Comparison of ENCODE assay signal across 27 cellular contexts in the genomic region with DNA sequence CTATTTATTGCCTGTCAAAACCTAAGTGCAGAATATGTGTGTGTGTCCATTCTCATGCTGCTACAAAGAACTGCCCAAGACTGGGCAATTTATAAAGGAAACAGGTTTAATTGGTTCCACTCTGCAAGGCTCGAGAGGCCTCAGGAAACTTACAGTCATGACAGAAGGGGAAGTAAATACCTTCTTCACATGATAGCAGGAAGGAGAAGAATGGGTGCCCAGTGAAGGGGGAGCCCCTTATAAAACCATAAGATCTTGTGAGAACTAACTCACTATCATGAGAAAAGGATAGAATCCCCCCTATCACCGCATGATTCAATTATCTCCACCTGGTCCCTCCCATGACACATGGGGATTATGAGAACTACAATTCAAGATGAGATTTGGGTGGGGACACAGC.
"Had no signal": no experiment of that assay in that cellular context is flagged by ENCODE, and none has a peak within 500 bp of the region (broad histone marks: within the 10 kb centered on the region; RNA-seq: fewer than 3 reads in every experiment).

No MANE protein-coding gene starts in this region.

- DNase-seq: stimulated activated CD4-positive, alpha-beta T cell treated with anti-CD3 and anti-CD28 coated beads, Interleukin-2, amount 100 ng/mL, for 48 hours; stimulated activated CD4-positive, alpha-beta T cell treated with anti-CD3 and anti-CD28 coated beads, Interleukin-4, amount 100 ng/mL, for 1 hour; stimulated activated CD4-positive, alpha-beta T cell treated with anti-CD3 and anti-CD28 coated beads, Interleukin-4, amount 100 ng/mL, for 24 hours; stimulated activated CD4-positive, alpha-beta T cell treated with anti-CD3 and anti-CD28 coated beads, Interleukin-4, amount 100 ng/mL, for 4 hours; stimulated activated CD8-positive, alpha-beta memory T cell treated with anti-CD3 and anti-CD28 coated beads, Interleukin-4, amount 100 ng/mL, for 48 hours; stimulated activated naive CD4-positive, alpha-beta T cell; stimulated activated naive CD4-positive, alpha-beta T cell treated with Interleukin-2 at 50 U/mL for 16 hours; stimulated activated naive CD8-positive, alpha-beta T cell treated with anti-CD3 and anti-CD28 coated beads, Interleukin-15, amount 100 ng/mL, for 72 hours; stimulated activated naive CD8-positive, alpha-beta T cell treated with anti-CD3 and anti-CD28 coated beads, Interleukin-15, Interleukin-2, amounts not matched to agents 100 U/mL and 50 U/mL, for 24 hours; stomach; substantia nigra; testis; thyroid gland; tibial artery; transverse colon; trophoblast cell; upper lobe of left lung; upper lobe of right lung; uterus had no signal

- H3K27me3 Mint-ChIP-seq: stimulated activated memory B cell treated with anti-CD40 and anti-IgM and Interleukin-4, amounts not matched to agents 10 μg/mL and 1 μg/mL and 100 μg/mL, for 72 hours; stimulated activated naive CD8-positive, alpha-beta T cell treated with anti-CD3 and anti-CD28 coated beads, Interleukin-15, amount 100 ng/mL, for 72 hours; stimulated activated naive CD8-positive, alpha-beta T cell treated with anti-CD3 and anti-CD28 coated beads, Interleukin-15, Interleukin-2, amounts not matched to agents 100 ng/mL and 50 ng/mL, for 24 hours; type B pancreatic cell had no signal

- H3K4me1 Mint-ChIP-seq: stimulated activated effector memory CD8-positive, alpha-beta T cell treated with anti-CD3 and anti-CD28 coated beads, Interleukin-12 subunit alpha, Interleukin-12 subunit beta, amount 100 ng/mL, for 72 hours; stimulated activated memory B cell treated with anti-CD40 and anti-IgM and Interleukin-4, amounts not matched to agents 10 μg/mL and 1 μg/mL and 100 μg/mL, for 72 hours; stimulated activated naive CD8-positive, alpha-beta T cell treated with anti-CD3 and anti-CD28 coated beads, Interleukin-15, amount 100 ng/mL, for 72 hours had no signal

- H3K36me3 Mint-ChIP-seq: stimulated activated effector memory CD8-positive, alpha-beta T cell treated with anti-CD3 and anti-CD28 coated beads, Interleukin-12 subunit alpha, Interleukin-12 subunit beta, amount 100 ng/mL, for 72 hours; stimulated activated memory B cell treated with anti-CD40 and anti-IgM and Interleukin-4, amounts not matched to agents 10 μg/mL and 1 μg/mL and 100 μg/mL, for 72 hours; type B pancreatic cell had no signal

- H3K27ac Mint-ChIP-seq: stimulated activated effector memory CD8-positive, alpha-beta T cell treated with anti-CD3 and anti-CD28 coated beads, Interleukin-12 subunit alpha, Interleukin-12 subunit beta, amount 100 ng/mL, for 72 hours; stimulated activated memory B cell treated with anti-CD40 and anti-IgM and Interleukin-4, amounts not matched to agents 10 μg/mL and 1 μg/mL and 100 μg/mL, for 72 hours; stimulated activated naive CD8-positive, alpha-beta T cell treated with anti-CD3 and anti-CD28 coated beads, Interleukin-15, Interleukin-2, amounts not matched to agents 100 ng/mL and 50 ng/mL, for 24 hours; type B pancreatic cell had no signal

- ATAC-seq: stimulated activated effector memory CD8-positive, alpha-beta T cell treated with anti-CD3 and anti-CD28 coated beads, Interleukin-12 subunit alpha, Interleukin-12 subunit beta, amount 100 ng/mL, for 72 hours; stimulated activated memory B cell treated with anti-CD40 and anti-IgM and Interleukin-4, amounts not matched to agents 10 μg/mL and 1 μg/mL and 100 μg/mL, for 72 hours; stimulated activated naive CD8-positive, alpha-beta T cell treated with anti-CD3 and anti-CD28 coated beads, Interleukin-15, Interleukin-2, amounts not matched to agents 100 U/mL and 50 U/mL, for 24 hours; upper lobe of right lung had no signal

- H3K4me3 ChIP-seq: stomach, suprapubic skin, testis, thoracic aorta, thyroid gland, tibial artery, tibial nerve, transverse colon, upper lobe of left lung, upper lobe of right lung, uterus, vagina had no signal

- H3K4me3 Mint-ChIP-seq: stimulated activated effector memory CD8-positive, alpha-beta T cell treated with anti-CD3 and anti-CD28 coated beads, Interleukin-12 subunit alpha, Interleukin-12 subunit beta, amount 100 ng/mL, for 72 hours; stimulated activated memory B cell treated with anti-CD40 and anti-IgM and Interleukin-4, amounts not matched to agents 10 μg/mL and 1 μg/mL and 100 μg/mL, for 72 hours; stimulated activated naive CD8-positive, alpha-beta T cell treated with anti-CD3 and anti-CD28 coated beads, Interleukin-15, amount 100 ng/mL, for 72 hours; stimulated activated naive CD8-positive, alpha-beta T cell treated with anti-CD3 and anti-CD28 coated beads, Interleukin-15, Interleukin-2, amounts not matched to agents 100 ng/mL and 50 ng/mL, for 24 hours; type B pancreatic cell had no signal
